In genomic region chr4:48149971-48150370, GRCh38 we compare ENCODE assay signal across 27 cellular contexts. TPM values are rescaled to one million over a fixed set of nuclear protein-coding genes. Genes with fewer than 3 reads are reported as not detected.
"Had no signal": no experiment of that assay in that cellular context is flagged by ENCODE, and none has a peak within 500 bp of the region (broad histone marks: within the 10 kb centered on the region; RNA-seq: fewer than 3 reads in every experiment).

No MANE protein-coding gene starts in this region.

- H3K4me3 ChIP-seq: ascending aorta, cardiac muscle cell had no signal

- ATAC-seq: activated CD8-positive, alpha-beta T cell treated with anti-CD3 and anti-CD28 coated beads, Interleukin-2, amount 10 ng/mL, durations not matched to agents 7 days and 5 days; Panc1; SK-N-SH treated with all-trans-retinoic acid at 6 μM for 48 hours; T-cell had no signal

- H3K27ac ChIP-seq: ascending aorta, cardiac muscle cell, WERI-Rb-1 had no signal

- H3K27me3 ChIP-seq: ascending aorta, cardiac muscle cell had no signal

- DNase-seq: activated CD4-positive, alpha-beta T cell treated with anti-CD3 and anti-CD28 coated beads for 1 hour; activated CD4-positive, alpha-beta T cell treated with anti-CD3 and anti-CD28 coated beads, Interleukin-2, amount 10 ng/mL, durations not matched to agents 7 days and 5 days; activated CD4-positive, alpha-beta T cell treated with anti-CD3 and anti-CD28 coated beads, Interleukin-2, amount 50 U/mL, for 48 hours; activated CD4-positive, CD25-positive, alpha-beta regulatory T cell; activated CD8-positive, alpha-beta T cell treated with anti-CD3 and anti-CD28 coated beads, Interleukin-2, amount 10 ng/mL, durations not matched to agents 7 days and 5 days; activated gamma-delta T cell; activated naive CD4-positive, alpha-beta T cell treated with Interleukin-2 at 50 U/mL for 16 hours; activated naive CD8-positive, alpha-beta T cell treated with anti-CD3 and anti-CD28 coated beads, Interleukin-2, amount 10 ng/mL, durations not matched to agents 7 days and 5 days; activated T-cell treated with anti-CD3 and anti-CD28 coated beads, Interleukin-2, amount 50 U/mL, for 24 hours; amygdala; Karpas-422; NCI-H1048; NCI-H1436 treated with DMSO at 0.1 percent for 48 hours; NCI-H1694 treated with DMSO at 0.1 percent for 48 hours; NCI-H2029; NCI-H345; NCI-H524 treated with DMSO at 0.1 percent for 48 hours; SIG-M5; T-cell; T1000; WERI-Rb-1 had no signal

- H3K4me1 ChIP-seq: ascending aorta had no signal

- H3K36me3 ChIP-seq: cardiac muscle cell had no signal

RNA-seq across cellular contexts. Expression of gene TXK, which starts 15.9 kb away (rescaled TPM):
- total RNA-seq: ascending aorta, MCF 10A, SK-MEL-5 had no signal
